ENCODE assay signal across 8 cellular contexts in the genomic region with DNA sequence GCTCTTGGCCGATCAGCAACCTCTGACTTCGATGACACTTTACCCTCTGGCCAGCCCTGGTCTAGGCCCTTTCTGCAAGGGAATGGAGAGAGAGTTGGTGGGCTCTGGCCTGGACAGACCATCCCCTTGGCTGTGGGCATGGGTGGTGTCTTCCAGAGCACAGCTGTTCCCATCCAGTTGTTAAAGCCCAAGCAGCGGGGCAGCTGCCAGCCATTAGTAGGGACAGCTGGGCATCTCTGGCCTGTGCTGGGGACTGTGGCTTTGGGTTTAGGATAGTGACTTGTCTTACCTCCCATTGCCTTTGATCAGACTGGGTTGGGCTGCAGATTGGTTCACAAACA. TPM values are rescaled to one million over a fixed set of nuclear protein-coding genes. Genes with fewer than 3 reads are reported as not detected.
DNase-seq lines count a peak whose midpoint lies in the region; ATAC-seq and TF ChIP-seq lines count a peak whose summit lies in the region.

No MANE protein-coding gene starts in this region.

- no peaks in the 10 kb centered on the region for H3K9me3 ChIP-seq in HEK293 (ENCODE audit: control insufficient read depth, insufficient read depth, low read depth, low read length)
- no peaks in the 10 kb centered on the region for H3K9me3 ChIP-seq in tibial artery

- CTCF ChIA-PET in HEK293 (lab: Yijun Ruan, JAX), result interaction anchor here (0.6 to 0.9 kb wide), 2 partner anchors 21 to 57 kb away, joined by 6 read pairs; a partner anchor contains a TSS

- POLR2A ChIA-PET in HEK293 (lab: Yijun Ruan, JAX), result no interaction called here

- H2AFZ ChIP-seq in ACC112 (ENCODE audit: low read length, unreplicated experiment), result no peak overlapping the region

- H3K79me2 ChIP-seq in ACC112 (ENCODE audit: control insufficient read depth, insufficient read depth, low read length, unreplicated experiment), result peaks cover 55% of the 10 kb centered on the region

- H3K36me3 ChIP-seq in ACC112 (ENCODE audit: insufficient read depth, low read length) (peaks cover 47% of the 10 kb centered on the region), HEK293 (ENCODE audit: control insufficient read depth in 2 of 2, insufficient read depth in 1 of 2, low read length in 2 of 2) (peaks cover 19 to 66% of the 10 kb centered on the region in 2 experiments), tibial artery (peaks cover 37 to 58% (median 45%) of the 10 kb centered on the region in 3 donors)

- H3K4me1 ChIP-seq in ACC112 (ENCODE audit: control insufficient read depth, insufficient read depth, low read length, unreplicated experiment) (peaks cover 29% of the 10 kb centered on the region), HEK293 (ENCODE audit: control insufficient read depth, insufficient read depth, low read length) (peaks cover 12% of the 10 kb centered on the region), tibial artery (peaks cover 0 to 38% (median 27%) of the 10 kb centered on the region in 4 donors)

- no peaks in the 10 kb centered on the region for H3K27me3 ChIP-seq in ACC112 (ENCODE audit: insufficient read depth, low read length)
- H3K27me3 ChIP-seq in tibial artery, result no peaks in the 10 kb centered on the region

- intact Hi-C loops in tibial artery (cut with DNase I; ENCODE audit: low total_unique reads), result no loop called here

- TF ChIP-seq CTCF in HEK293 (tag by site-specific recombination; IDR thresholded peaks at IDR 0.05) (no peak), tibial artery (IDR thresholded peaks at IDR 0.05) (no peak)

- H3K27ac ChIP-seq in ACC112 (ENCODE audit: low read depth, low read length) (no peak overlapping the region), HEK293 (ENCODE audit: extremely low read depth, low read depth, low read length) (no peak overlapping the region), angular gyrus (ENCODE audit: low read depth, low read length) (peak overlapping the region; percentile 44), tibial artery (peak overlapping the region in 1 of 2 donors; percentile 97)

- no peak for ATAC-seq in GM18909 (IDR thresholded peaks at IDR 0.05; ENCODE audit: poor library complexity, unreplicated experiment)
- ATAC-seq in GM19455 (IDR thresholded peaks at IDR 0.05; ENCODE audit: unreplicated experiment), result no peak

- H3K4me3 ChIP-seq in ACC112 (ENCODE audit: low read depth, low read length) (peak overlapping the region; percentile 85), HEK293 (ENCODE audit: low read depth, low read length) (no peak overlapping the region), tibial artery (no peak overlapping the region)

- DNase-seq in myocyte (ENCODE audit: low read depth) (peak; percentile 97), putamen (ENCODE audit: low spot score) (no peak), tibial artery (no peak)

TF ChIP-seq in HEK293, 187 proteins besides CTCF, POLR2A, EP300 and RAD21:
- TF ChIP-seq, protein P1, sequence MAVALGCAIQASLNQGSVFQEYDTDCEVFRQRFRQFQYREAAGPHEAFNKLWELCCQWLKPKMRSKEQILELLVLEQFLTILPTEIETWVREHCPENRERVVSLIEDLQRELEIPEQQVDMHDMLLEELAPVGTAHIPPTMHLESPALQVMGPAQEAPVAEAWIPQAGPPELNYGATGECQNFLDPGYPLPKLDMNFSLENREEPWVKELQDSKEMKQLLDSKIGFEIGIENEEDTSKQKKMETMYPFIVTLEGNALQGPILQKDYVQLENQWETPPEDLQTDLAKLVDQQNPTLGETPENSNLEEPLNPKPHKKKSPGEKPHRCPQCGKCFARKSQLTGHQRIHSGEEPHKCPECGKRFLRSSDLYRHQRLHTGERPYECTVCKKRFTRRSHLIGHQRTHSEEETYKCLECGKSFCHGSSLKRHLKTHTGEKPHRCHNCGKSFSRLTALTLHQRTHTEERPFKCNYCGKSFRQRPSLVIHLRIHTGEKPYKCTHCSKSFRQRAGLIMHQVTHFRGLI (tag by site-specific recombination; IDR thresholded peaks at IDR 0.05), result 0 out of 2 replicates have a peak, but pooled peaks have one; percentile 21
- TF ChIP-seq ZNF354C (tag by site-specific recombination; IDR thresholded peaks at IDR 0.05; ENCODE audit: borderline replicate concordance, low read depth), result no peak

RNA-seq across cellular contexts. Expression of a gene that starts 2.8 kb away (rescaled TPM):
- 127 and 211 TPM in 2 replicates for total RNA-seq in myocyte
- 84.8 TPM for polyA plus RNA-seq in myocyte (2012)

RNA-seq across cellular contexts. Expression of a gene that starts 12.3 kb away (rescaled TPM):
- 86.0 and 88.2 TPM in 2 replicates for total RNA-seq in myocyte
- polyA plus RNA-seq in myocyte (2012), result 78.8 TPM

RNA-seq across cellular contexts. Expression of a gene that starts 17.6 kb away (rescaled TPM):
- total RNA-seq in myocyte, result 0.11 TPM in 1 of 2 replicates, not detected in the other
- polyA plus RNA-seq in myocyte (2012), result 0.61 TPM

RNA-seq across cellular contexts. Expression of a gene that starts 21.5 kb away (rescaled TPM):
- 23.8 and 24.6 TPM in 2 replicates for total RNA-seq in myocyte
- 21.3 TPM for polyA plus RNA-seq in myocyte (2012)

RNA-seq across cellular contexts. Expression of a gene that starts 31.3 kb away (rescaled TPM):
- 40.8 and 42.4 TPM in 2 replicates for total RNA-seq in myocyte
- polyA plus RNA-seq in myocyte (2012), result 45.0 TPM
